In genomic region chr1:218640213-218640612, GRCh38 we compare ENCODE assay signal across 31 cellular contexts.
"Had no signal": no experiment of that assay in that cellular context is flagged by ENCODE, and none has a peak within 500 bp of the region (broad histone marks: within the 10 kb centered on the region; RNA-seq: fewer than 3 reads in every experiment).

No MANE protein-coding gene starts in this region.

- DNase-seq: activated CD4-positive, alpha-beta memory T cell treated with anti-CD3 and anti-CD28 coated beads for 36 hours; activated CD4-positive, alpha-beta T cell treated with anti-CD3 and anti-CD28 coated beads for 36 hours; activated CD4-positive, alpha-beta T cell treated with anti-CD3 and anti-CD28 coated beads, Interleukin-2, amount 10 ng/mL, durations not matched to agents 24 days and 14 days; activated CD4-positive, CD25-positive, alpha-beta regulatory T cell; activated CD4-positive, CD25-positive, alpha-beta regulatory T cell treated with anti-CD3 and anti-CD28 coated beads, Interleukin-2, amount 50 U/mL, for 72 hours; activated CD8-positive, alpha-beta memory T cell treated with anti-CD3 and anti-CD28 coated beads, Interleukin-2, amount 10 ng/mL, durations not matched to agents 7 days and 5 days; activated CD8-positive, alpha-beta memory T cell treated with anti-CD3 and anti-CD28 coated beads, Interleukin-2, amount 50 U/mL, for 4 hours; activated CD8-positive, alpha-beta T cell treated with anti-CD3 and anti-CD28 coated beads, Interleukin-2, amount 10 ng/mL, durations not matched to agents 7 days and 5 days; activated gamma-delta T cell treated with Interleukin-2 at 50 U/mL for 16 hours; activated naive CD4-positive, alpha-beta T cell treated with anti-CD3 and anti-CD28 coated beads, Interleukin-2, amount 50 U/mL, for 16 hours; activated naive CD4-positive, alpha-beta T cell treated with Interleukin-2 at 50 U/mL for 16 hours; activated T-cell treated with anti-CD3 and anti-CD28 coated beads, Interleukin-2, amount 50 U/mL, for 1 hour; activated T-cell treated with anti-CD3 and anti-CD28 coated beads, Interleukin-2, amount 50 U/mL, for 48 hours; amniotic stem cell; anterior cingulate cortex; brain microvascular endothelial cell; caudate nucleus; cortex of kidney; dermis blood vessel endothelial cell; effector CD4-positive, alpha-beta T cell; effector memory CD8-positive, alpha-beta T cell; esophagus squamous epithelium; foreskin melanocyte; heart right ventricle; T-helper 1 cell; T-helper 17 cell; T1000 had no signal

- H3K27ac Mint-ChIP-seq: activated CD4-positive, alpha-beta memory T cell treated with anti-CD3 and anti-CD28 coated beads for 36 hours; activated CD4-positive, alpha-beta T cell treated with anti-CD3 and anti-CD28 coated beads for 36 hours; activated CD4-positive, alpha-beta T cell treated with anti-CD3 and anti-CD28 coated beads, Interleukin-2, amount 10 ng/mL, durations not matched to agents 24 days and 14 days; activated CD8-positive, alpha-beta memory T cell treated with anti-CD3 and anti-CD28 coated beads, Interleukin-2, amount 10 ng/mL, durations not matched to agents 7 days and 5 days; activated CD8-positive, alpha-beta T cell treated with anti-CD3 and anti-CD28 coated beads, Interleukin-2, amount 10 ng/mL, durations not matched to agents 7 days and 5 days; activated naive CD8-positive, alpha-beta T cell; effector memory CD8-positive, alpha-beta T cell; T-helper 17 cell; T-helper 2 cell treated with Interferon-gamma antibody and Interleukin-4, amounts not matched to agents 5 μg/mL and 100 μg/mL, for 36 hours had no signal

- H3K4me1 ChIP-seq: gastroesophageal sphincter, heart right ventricle had no signal

- H3K9me3 Mint-ChIP-seq: activated CD4-positive, alpha-beta memory T cell treated with anti-CD3 and anti-CD28 coated beads for 36 hours; activated CD4-positive, alpha-beta T cell treated with anti-CD3 and anti-CD28 coated beads, Interleukin-2, amount 10 ng/mL, durations not matched to agents 24 days and 14 days; T-helper 2 cell treated with Interferon-gamma antibody and Interleukin-4, amounts not matched to agents 5 μg/mL and 100 μg/mL, for 36 hours had no signal

- H3K4me3 ChIP-seq: esophagus squamous epithelium, gastroesophageal sphincter, heart right ventricle had no signal

- H3K27me3 ChIP-seq: brain microvascular endothelial cell, esophagus squamous epithelium, gastroesophageal sphincter, heart right ventricle had no signal

- H3K9me3 ChIP-seq: esophagus squamous epithelium, gastroesophageal sphincter had no signal

- ATAC-seq: activated CD4-positive, alpha-beta T cell treated with anti-CD3 and anti-CD28 coated beads for 36 hours; activated CD8-positive, alpha-beta memory T cell treated with anti-CD3 and anti-CD28 coated beads, Interleukin-2, amount 10 ng/mL, durations not matched to agents 7 days and 5 days; activated CD8-positive, alpha-beta T cell treated with anti-CD3 and anti-CD28 coated beads, Interleukin-2, amount 10 ng/mL, durations not matched to agents 7 days and 5 days; effector memory CD8-positive, alpha-beta T cell; gastroesophageal sphincter; heart right ventricle; T-helper 17 cell had no signal

- H3K27me3 Mint-ChIP-seq: activated CD4-positive, alpha-beta T cell treated with anti-CD3 and anti-CD28 coated beads, Interleukin-2, amount 10 ng/mL, durations not matched to agents 24 days and 14 days; activated CD8-positive, alpha-beta memory T cell treated with anti-CD3 and anti-CD28 coated beads, Interleukin-2, amount 10 ng/mL, durations not matched to agents 7 days and 5 days; activated naive CD8-positive, alpha-beta T cell; effector memory CD8-positive, alpha-beta T cell; T-helper 17 cell had no signal

- H3K36me3 ChIP-seq: brain microvascular endothelial cell, esophagus squamous epithelium, gastroesophageal sphincter, heart right ventricle had no signal

- H3K4me3 Mint-ChIP-seq: activated CD4-positive, alpha-beta memory T cell treated with anti-CD3 and anti-CD28 coated beads for 36 hours; activated CD4-positive, alpha-beta T cell treated with anti-CD3 and anti-CD28 coated beads for 36 hours; activated CD4-positive, alpha-beta T cell treated with anti-CD3 and anti-CD28 coated beads, Interleukin-2, amount 10 ng/mL, durations not matched to agents 24 days and 14 days; activated CD8-positive, alpha-beta memory T cell treated with anti-CD3 and anti-CD28 coated beads, Interleukin-2, amount 10 ng/mL, durations not matched to agents 7 days and 5 days; activated CD8-positive, alpha-beta T cell treated with anti-CD3 and anti-CD28 coated beads, Interleukin-2, amount 10 ng/mL, durations not matched to agents 7 days and 5 days; activated naive CD8-positive, alpha-beta T cell; effector memory CD8-positive, alpha-beta T cell; T-helper 17 cell; T-helper 2 cell treated with Interferon-gamma antibody and Interleukin-4, amounts not matched to agents 5 μg/mL and 100 μg/mL, for 36 hours had no signal

- H3K4me1 Mint-ChIP-seq: activated CD4-positive, alpha-beta T cell treated with anti-CD3 and anti-CD28 coated beads for 36 hours; activated CD4-positive, alpha-beta T cell treated with anti-CD3 and anti-CD28 coated beads, Interleukin-2, amount 10 ng/mL, durations not matched to agents 24 days and 14 days; activated CD8-positive, alpha-beta memory T cell treated with anti-CD3 and anti-CD28 coated beads, Interleukin-2, amount 10 ng/mL, durations not matched to agents 7 days and 5 days; T-helper 17 cell had no signal

- H3K36me3 Mint-ChIP-seq: activated CD4-positive, alpha-beta memory T cell treated with anti-CD3 and anti-CD28 coated beads for 36 hours; activated CD8-positive, alpha-beta memory T cell treated with anti-CD3 and anti-CD28 coated beads, Interleukin-2, amount 10 ng/mL, durations not matched to agents 7 days and 5 days; activated naive CD8-positive, alpha-beta T cell had no signal

- H3K27ac ChIP-seq: brain microvascular endothelial cell, epithelial cell of prostate, esophagus squamous epithelium, gastroesophageal sphincter, heart right ventricle had no signal
